Comparison of ENCODE assay signal across 19 cellular contexts in genomic region chr1:236981431-236981830, GRCh38. TPM values are rescaled to one million over a fixed set of nuclear protein-coding genes. Genes with fewer than 3 reads are reported as not detected.
"Had no signal": no experiment of that assay in that cellular context is flagged by ENCODE, and none has a peak within 500 bp of the region (broad histone marks: within the 10 kb centered on the region; RNA-seq: fewer than 3 reads in every experiment).

No MANE protein-coding gene starts in this region.

RNA-seq across cellular contexts. Expression of gene MT1HL1, which starts 22.8 kb away (rescaled TPM):
- total RNA-seq: naive thymus-derived CD8-positive, alpha-beta T cell; natural killer cell treated with Interleukin-12 subunit alpha and Interleukin-12 subunit beta and Interleukin-15 and Interleukin-18, amount 100 ng/mL, for 72 hours; neural crest cell; omental fat pad; osteocyte; pancreas; posterior vena cava; prostate gland; pulmonary artery endothelial cell; sciatic nerve; smooth muscle cell; spleen; suprapubic skin; testis; tibial nerve; upper lobe of left lung; ureter; vagina had no signal
- polyA plus RNA-seq: naive thymus-derived CD8-positive, alpha-beta T cell; pancreas; smooth muscle cell; spleen; thymus had no signal
